Comparison of ENCODE assay signal across 27 cellular contexts in the genomic region with DNA sequence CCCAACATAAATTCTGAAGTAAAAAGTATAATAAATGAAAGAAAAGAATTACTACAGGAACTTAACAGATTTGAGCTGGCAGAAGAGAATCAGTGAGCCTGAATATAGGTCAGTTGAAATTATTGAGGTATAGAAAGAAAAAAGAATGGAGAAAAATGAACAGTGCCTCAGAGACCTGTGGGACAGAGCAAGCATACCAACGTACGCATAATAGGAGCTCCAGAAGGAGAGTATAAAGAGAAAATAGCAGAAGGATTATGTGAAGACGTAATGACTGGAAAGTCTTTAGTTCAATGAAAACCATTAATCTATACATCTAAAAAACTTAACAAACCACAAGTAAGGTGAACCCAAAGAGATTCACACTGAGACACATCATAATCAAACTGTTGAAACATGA.
"Had no signal": no experiment of that assay in that cellular context is flagged by ENCODE, and none has a peak within 500 bp of the region (broad histone marks: within the 10 kb centered on the region; RNA-seq: fewer than 3 reads in every experiment).

No MANE protein-coding gene starts in this region.

- H3K4me3 ChIP-seq: stomach, suprapubic skin, testis, thoracic aorta, thyroid gland, tibial artery, tibial nerve, transverse colon, upper lobe of left lung, upper lobe of right lung, uterus, vagina had no signal

- H3K9me3 ChIP-seq: stomach, suprapubic skin, testis, thoracic aorta, thyroid gland, tibial artery, tibial nerve, transverse colon, upper lobe of left lung, upper lobe of right lung, uterus, vagina had no signal

- H3K36me3 ChIP-seq: stomach, suprapubic skin, thoracic aorta, thyroid gland, tibial artery, tibial nerve, transverse colon, upper lobe of left lung, upper lobe of right lung, uterus, vagina had no signal

- H3K4me1 ChIP-seq: transverse colon, uterus, vagina had no signal

- DNase-seq: stimulated activated CD4-positive, alpha-beta T cell treated with anti-CD3 and anti-CD28 coated beads, Interleukin-2, amount 100 ng/mL, for 48 hours; stimulated activated CD4-positive, alpha-beta T cell treated with anti-CD3 and anti-CD28 coated beads, Interleukin-4, amount 100 ng/mL, for 1 hour; stimulated activated CD4-positive, alpha-beta T cell treated with anti-CD3 and anti-CD28 coated beads, Interleukin-4, amount 100 ng/mL, for 24 hours; stimulated activated CD4-positive, alpha-beta T cell treated with anti-CD3 and anti-CD28 coated beads, Interleukin-4, amount 100 ng/mL, for 4 hours; stimulated activated CD8-positive, alpha-beta memory T cell treated with anti-CD3 and anti-CD28 coated beads, Interleukin-4, amount 100 ng/mL, for 48 hours; stimulated activated naive B cell treated with anti-CD40 and anti-IgM and Interleukin-4, amounts not matched to agents 10 μg/mL and 1 μg/mL and 100 μg/mL, for 72 hours; stimulated activated naive CD4-positive, alpha-beta T cell; stimulated activated naive CD4-positive, alpha-beta T cell treated with Interleukin-2 at 50 U/mL for 16 hours; stimulated activated naive CD8-positive, alpha-beta T cell treated with anti-CD3 and anti-CD28 coated beads, Interleukin-15, amount 100 ng/mL, for 72 hours; stimulated activated naive CD8-positive, alpha-beta T cell treated with anti-CD3 and anti-CD28 coated beads, Interleukin-15, Interleukin-2, amounts not matched to agents 100 U/mL and 50 U/mL, for 24 hours; stomach; substantia nigra; testis; thyroid gland; tibial artery; transverse colon; trophoblast cell; upper lobe of left lung; upper lobe of right lung; uterus had no signal

- H3K27ac ChIP-seq: suprapubic skin, testis, thoracic aorta, thyroid gland, tibial artery, tibial nerve, transverse colon, upper lobe of left lung, upper lobe of right lung, uterus, vagina had no signal

- ATAC-seq: stimulated activated effector memory CD8-positive, alpha-beta T cell treated with anti-CD3 and anti-CD28 coated beads, Interleukin-12 subunit alpha, Interleukin-12 subunit beta, amount 100 ng/mL, for 72 hours; stimulated activated memory B cell treated with anti-CD40 and anti-IgM and Interleukin-4, amounts not matched to agents 10 μg/mL and 1 μg/mL and 100 μg/mL, for 72 hours; stimulated activated naive B cell treated with anti-CD40 and anti-IgM and Interleukin-4, amounts not matched to agents 10 μg/mL and 1 μg/mL and 100 μg/mL, for 72 hours; stimulated activated naive CD8-positive, alpha-beta T cell treated with anti-CD3 and anti-CD28 coated beads, Interleukin-15, amount 100 ng/mL, for 72 hours; stimulated activated naive CD8-positive, alpha-beta T cell treated with anti-CD3 and anti-CD28 coated beads, Interleukin-15, Interleukin-2, amounts not matched to agents 100 U/mL and 50 U/mL, for 24 hours; upper lobe of right lung had no signal

- FAIRE-seq: urothelium cell line had no signal

- H3K27me3 ChIP-seq: stomach, suprapubic skin, testis, thyroid gland, tibial nerve, upper lobe of left lung, upper lobe of right lung, uterus, vagina had no signal
